ENCODE assay signal across 35 cellular contexts in the genomic region with DNA sequence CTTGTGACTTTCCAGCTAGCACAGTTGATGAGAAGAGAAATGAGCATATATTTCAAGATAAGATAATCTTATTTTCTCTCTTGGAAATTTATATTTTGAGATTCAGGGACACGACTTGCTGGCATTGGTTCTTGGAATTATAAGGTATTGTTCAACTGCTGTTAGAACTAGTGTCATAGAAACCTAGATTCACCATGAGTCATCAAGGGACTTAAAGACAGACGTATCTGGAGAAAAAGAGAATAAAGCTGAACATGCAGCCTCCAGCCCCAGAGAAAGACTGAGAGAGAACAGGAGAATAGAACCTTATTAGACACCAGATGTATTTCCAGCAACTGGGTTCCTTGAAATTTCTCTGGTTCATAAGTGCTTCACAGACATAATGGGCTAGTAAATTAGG.
DNase-seq lines count a peak whose midpoint lies in the region; ATAC-seq, FAIRE-seq and TF ChIP-seq lines count a peak whose summit lies in the region.
"Had no signal": no experiment of that assay in that cellular context is flagged by ENCODE, and none has a peak within 500 bp of the region (broad histone marks: within the 10 kb centered on the region; RNA-seq: fewer than 3 reads in every experiment).

No MANE protein-coding gene starts in this region.

- no peak for TF ChIP-seq EP300 in GM12878 (IDR thresholded peaks at IDR 0.05; ENCODE audit: borderline replicate concordance in 1 of 2, control insufficient read depth in 1 of 2, low read depth in 2 of 2, low read length in 2 of 2)

- WGBS in GM12878 (ENCODE audit: insufficient coverage, insufficient replicate concordance, low lambda C conversion rate, missing lambda C conversion rate) = 4% methylated on average over 2 of the region's 2 CpGs

- no peaks in the 10 kb centered on the region for H4K20me1 ChIP-seq in GM12878 (ENCODE audit: control insufficient read depth, insufficient read depth)

- peak; percentile 41 for ATAC-seq in activated naive CD8-positive, alpha-beta T cell treated with anti-CD3 and anti-CD28 coated beads, Interleukin-2, amount 50 U/mL, for 24 hours
- ATAC-seq in GM12878 (peak; percentile 48), HG02840 (IDR thresholded peaks at IDR 0.05; ENCODE audit: low FRiP score, unreplicated experiment) (no peak)
- ATAC-seq in stimulated activated effector memory CD8-positive, alpha-beta T cell treated with anti-CD3 and anti-CD28 coated beads, Interleukin-12 subunit alpha, Interleukin-12 subunit beta, amount 100 ng/mL, for 72 hours = peak; percentile 69
- ATAC-seq in activated CD4-positive, CD25-positive, alpha-beta regulatory T cell treated with anti-CD3 and anti-CD28 coated beads, Interleukin-2, amount 50 U/mL, for 24 hours = no peak
- ATAC-seq: activated CD4-positive, alpha-beta T cell treated with anti-CD3 and anti-CD28 coated beads for 36 hours; activated CD8-positive, alpha-beta T cell treated with anti-CD3 and anti-CD28 coated beads, Interleukin-2, amount 10 ng/mL, durations not matched to agents 7 days and 5 days; left ventricle myocardium superior; pancreas had no signal

- H3K4me1 ChIP-seq in GM12878 (ENCODE audit: control insufficient read depth, insufficient read depth, low read length) = no peaks in the 10 kb centered on the region
- H3K4me1 ChIP-seq: colonic mucosa, pancreas had no signal

- no peak for TF ChIP-seq CTCF in GM12878 (IDR thresholded peaks at IDR 0.05 in 2 of 3, conservative IDR thresholded peaks at IDR 0.05 in 1 of 3; ENCODE audit: control insufficient read depth in 2 of 3, extremely low read depth in 1 of 3, insufficient read depth in 1 of 3, low read depth in 3 of 3, low read length in 3 of 3)

- no peak for TF ChIP-seq RAD21 in GM12878 (IDR thresholded peaks at IDR 0.05; ENCODE audit: insufficient read depth, low read depth, low read length)

- in situ Hi-C loops in GM12878 (cut with MboI) = no loop called here

- no peak overlapping the region for H3K27ac Mint-ChIP-seq in activated naive CD8-positive, alpha-beta T cell treated with anti-CD3 and anti-CD28 coated beads, Interleukin-2, amount 50 U/mL, for 24 hours
- no peak overlapping the region for H3K27ac Mint-ChIP-seq in activated naive CD8-positive, alpha-beta T cell treated with anti-CD3 and anti-CD28 coated beads for 36 hours
- no peak overlapping the region for H3K27ac Mint-ChIP-seq in stimulated activated effector memory CD8-positive, alpha-beta T cell treated with anti-CD3 and anti-CD28 coated beads, Interleukin-12 subunit alpha, Interleukin-12 subunit beta, amount 100 ng/mL, for 72 hours
- H3K27ac Mint-ChIP-seq: activated CD4-positive, alpha-beta T cell treated with anti-CD3 and anti-CD28 coated beads for 36 hours; activated CD8-positive, alpha-beta T cell treated with anti-CD3 and anti-CD28 coated beads, Interleukin-2, amount 10 ng/mL, durations not matched to agents 7 days and 5 days; activated naive CD4-positive, alpha-beta T cell treated with anti-CD3 and anti-CD28 coated beads, Interleukin-2, amount 50 U/mL, for 24 hours; T-helper 2 cell treated with Interferon-gamma antibody and Interleukin-4, amounts not matched to agents 5 μg/mL and 100 μg/mL, for 36 hours had no signal

- no peak for FAIRE-seq in GM12878 (lab: Jason Lieb, UNC)
- FAIRE-seq: D721Med, urothelium cell line had no signal

- H3K9ac ChIP-seq in GM12878 (ENCODE audit: control insufficient read depth, insufficient read depth, low read length) = no peak overlapping the region

- no TSS peak for BruUV-seq in GM12878 (replicated peaks; lab: Mats Ljungman, UMichigan)

- CTCF ChIA-PET in GM12878 (lab: Yijun Ruan, JAX) = interaction anchor here (1.2 to 1.3 kb wide), 2 partner anchors 7 to 9 kb away, joined by 6 to 7 read pairs; no protein-coding TSS in a partner anchor

- SMC1A ChIA-PET in GM12878 (lab: Charles Lee; ENCODE audit: uncharacterized antibody, unreplicated experiment) = interaction anchor here (1.8 to 6.9 kb wide), 4 partner anchors 9 to 38 kb away, joined by 8 to 112 read pairs (median 36); no protein-coding TSS in a partner anchor

- no peaks in the 10 kb centered on the region for H3K9me3 ChIP-seq in GM12878 (replicated peaks; ENCODE audit: control insufficient read depth, insufficient read depth, low read length)
- H3K9me3 ChIP-seq: colonic mucosa, pancreas, thoracic aorta had no signal

- H2AFZ ChIP-seq in GM12878 (ENCODE audit: control insufficient read depth, low read depth, low read length) = no peak overlapping the region

- intact Hi-C loops in GM12878 (cut with micrococcal nuclease; ENCODE audit: unreplicated experiment) = loop anchor here (5.0 to 10.0 kb wide), 3 partner anchors 64 to 641 kb away; a partner anchor contains a TSS

- no peak for TF ChIP-seq POLR2A in GM12878 (IDR thresholded peaks at IDR 0.05; ENCODE audit: low read depth, low read length)

- no peaks in the 10 kb centered on the region for H3K36me3 ChIP-seq in GM12878 (ENCODE audit: control insufficient read depth in 2 of 2, insufficient read depth in 2 of 2, low read length in 1 of 2)
- H3K36me3 ChIP-seq: colonic mucosa, pancreas, thoracic aorta had no signal

- no peaks in the 10 kb centered on the region for H3K9me3 Mint-ChIP-seq in activated naive CD8-positive, alpha-beta T cell treated with anti-CD3 and anti-CD28 coated beads, Interleukin-2, amount 50 U/mL, for 24 hours
- H3K9me3 Mint-ChIP-seq in activated naive CD8-positive, alpha-beta T cell treated with anti-CD3 and anti-CD28 coated beads for 36 hours = no peaks in the 10 kb centered on the region
- H3K9me3 Mint-ChIP-seq in stimulated activated effector memory CD8-positive, alpha-beta T cell treated with anti-CD3 and anti-CD28 coated beads, Interleukin-12 subunit alpha, Interleukin-12 subunit beta, amount 100 ng/mL, for 72 hours = peaks cover 4% of the 10 kb centered on the region
- H3K9me3 Mint-ChIP-seq: activated naive CD4-positive, alpha-beta T cell treated with anti-CD3 and anti-CD28 coated beads, Interleukin-2, amount 50 U/mL, for 24 hours; CD14-positive monocyte; neural crest cell; T-helper 2 cell treated with Interferon-gamma antibody and Interleukin-4, amounts not matched to agents 5 μg/mL and 100 μg/mL, for 36 hours had no signal

- no peak overlapping the region for H3K4me2 ChIP-seq in GM12878 (ENCODE audit: control insufficient read depth, insufficient read depth)

- no peaks in the 10 kb centered on the region for H3K27me3 ChIP-seq in GM12878 (replicated peaks in 1 of 2; ENCODE audit: control insufficient read depth in 2 of 2, insufficient read depth in 2 of 2, low read length in 1 of 2)
- H3K27me3 ChIP-seq: colonic mucosa, pancreas had no signal

- H3K79me2 ChIP-seq in GM12878 (ENCODE audit: control insufficient read depth, insufficient read depth, low read length) = no peaks in the 10 kb centered on the region

- POLR2A ChIA-PET in GM12878 (lab: Charles Lee) = interaction anchor here (0.5 to 7.5 kb wide), 4 partner anchors 9 to 162 kb away, joined by 3 to 54 read pairs (median 6); no protein-coding TSS in a partner anchor

- H3K27me3 Mint-ChIP-seq in activated naive CD8-positive, alpha-beta T cell treated with anti-CD3 and anti-CD28 coated beads, Interleukin-2, amount 50 U/mL, for 24 hours = no peaks in the 10 kb centered on the region
- H3K27me3 Mint-ChIP-seq in activated naive CD8-positive, alpha-beta T cell treated with anti-CD3 and anti-CD28 coated beads for 36 hours = no peaks in the 10 kb centered on the region
- H3K27me3 Mint-ChIP-seq: activated CD4-positive, alpha-beta T cell treated with anti-CD3 and anti-CD28 coated beads for 36 hours; activated naive CD4-positive, alpha-beta T cell treated with anti-CD3 and anti-CD28 coated beads, Interleukin-2, amount 50 U/mL, for 24 hours had no signal

- peaks cover 37% of the 10 kb centered on the region for H3K4me1 Mint-ChIP-seq in activated naive CD8-positive, alpha-beta T cell treated with anti-CD3 and anti-CD28 coated beads, Interleukin-2, amount 50 U/mL, for 24 hours
- H3K4me1 Mint-ChIP-seq in activated naive CD8-positive, alpha-beta T cell treated with anti-CD3 and anti-CD28 coated beads for 36 hours = peaks cover 21% of the 10 kb centered on the region
- peaks cover 8% of the 10 kb centered on the region for H3K4me1 Mint-ChIP-seq in stimulated activated effector memory CD8-positive, alpha-beta T cell treated with anti-CD3 and anti-CD28 coated beads, Interleukin-12 subunit alpha, Interleukin-12 subunit beta, amount 100 ng/mL, for 72 hours
- H3K4me1 Mint-ChIP-seq: neural crest cell had no signal

- H3K36me3 Mint-ChIP-seq in activated naive CD8-positive, alpha-beta T cell treated with anti-CD3 and anti-CD28 coated beads, Interleukin-2, amount 50 U/mL, for 24 hours (ENCODE audit: low read depth) = no peaks in the 10 kb centered on the region
- H3K36me3 Mint-ChIP-seq in activated naive CD8-positive, alpha-beta T cell treated with anti-CD3 and anti-CD28 coated beads for 36 hours = no peaks in the 10 kb centered on the region
- H3K36me3 Mint-ChIP-seq in stimulated activated effector memory CD8-positive, alpha-beta T cell treated with anti-CD3 and anti-CD28 coated beads, Interleukin-12 subunit alpha, Interleukin-12 subunit beta, amount 100 ng/mL, for 72 hours = no peaks in the 10 kb centered on the region
- H3K36me3 Mint-ChIP-seq: activated naive CD4-positive, alpha-beta T cell treated with anti-CD3 and anti-CD28 coated beads, Interleukin-2, amount 50 U/mL, for 24 hours had no signal

- no peak overlapping the region for H3K4me3 ChIP-seq in GM12878
- H3K4me3 ChIP-seq: colonic mucosa, pancreas, skin epidermis, thoracic aorta had no signal

- RAD21 ChIA-PET in GM12878 (lab: Charles Lee; ENCODE audit: unreplicated experiment) = interaction anchor here (0.8 to 3.4 kb wide), 3 partner anchors 8 to 14 kb away, joined by 3 to 23 read pairs (median 11); no protein-coding TSS in a partner anchor

- H3K27ac ChIP-seq in GM12878 (ENCODE audit: control insufficient read depth, insufficient read depth) = no peak overlapping the region
- H3K27ac ChIP-seq: colonic mucosa, pancreas, skin epidermis, thoracic aorta had no signal

- H3K4me3 Mint-ChIP-seq in activated naive CD8-positive, alpha-beta T cell treated with anti-CD3 and anti-CD28 coated beads, Interleukin-2, amount 50 U/mL, for 24 hours = no peak overlapping the region
- H3K4me3 Mint-ChIP-seq in activated naive CD8-positive, alpha-beta T cell treated with anti-CD3 and anti-CD28 coated beads for 36 hours = no peak overlapping the region
- H3K4me3 Mint-ChIP-seq in stimulated activated effector memory CD8-positive, alpha-beta T cell treated with anti-CD3 and anti-CD28 coated beads, Interleukin-12 subunit alpha, Interleukin-12 subunit beta, amount 100 ng/mL, for 72 hours = no peak overlapping the region
- H3K4me3 Mint-ChIP-seq: activated CD4-positive, alpha-beta T cell treated with anti-CD3 and anti-CD28 coated beads for 36 hours; activated CD8-positive, alpha-beta T cell treated with anti-CD3 and anti-CD28 coated beads, Interleukin-2, amount 10 ng/mL, durations not matched to agents 7 days and 5 days; activated naive CD4-positive, alpha-beta T cell treated with anti-CD3 and anti-CD28 coated beads, Interleukin-2, amount 50 U/mL, for 24 hours; neural crest cell; T-helper 2 cell treated with Interferon-gamma antibody and Interleukin-4, amounts not matched to agents 5 μg/mL and 100 μg/mL, for 36 hours had no signal

- no peak for DNase-seq in activated naive CD8-positive, alpha-beta T cell treated with anti-CD3 and anti-CD28 coated beads, Interleukin-2, amount 50 U/mL, for 24 hours
- DNase-seq in activated naive CD8-positive, alpha-beta T cell treated with anti-CD3 and anti-CD28 coated beads for 36 hours = no peak
- DNase-seq in NCI-H69 (lab: John Stamatoyannopoulos, UW) (peak; percentile 22), GM12878 (ENCODE audit: low read depth, low spot score) (no peak), NCI-H2107 treated with DMSO at 0.1 percent for 48 hours (lab: John Stamatoyannopoulos, UW; ENCODE audit: unreplicated experiment) (no peak)
- DNase-seq in stimulated activated effector memory CD8-positive, alpha-beta T cell treated with anti-CD3 and anti-CD28 coated beads, Interleukin-12 subunit alpha, Interleukin-12 subunit beta, amount 100 ng/mL, for 72 hours (ENCODE audit: low spot score in 2 of 2) = no peak
- DNase-seq: activated CD4-positive, alpha-beta T cell treated with anti-CD3 and anti-CD28 coated beads for 36 hours; activated CD8-positive, alpha-beta T cell treated with anti-CD3 and anti-CD28 coated beads, Interleukin-2, amount 10 ng/mL, durations not matched to agents 7 days and 5 days; colonic mucosa; DND-41; effector memory CD4-positive, alpha-beta T cell; erythroblast; GF-D8; GOT3; islet precursor cell; Kasumi-1; left ventricle myocardium superior; mesendoderm; NCI-H1092; NCI-H1694 treated with DMSO at 0.1 percent for 48 hours; NCI-H2171; NCI-H510A; pancreas; Right ventricle myocardium superior; stimulated activated naive CD4-positive, alpha-beta T cell had no signal

Comparison
In these comparisons a context has a peak if more than half of its experiments do, and no peak if none do; other contexts are left out.
1. ATAC-seq: peak in activated naive CD8-positive, alpha-beta T cell treated with anti-CD3 and anti-CD28 coated beads, Interleukin-2, amount 50 U/mL, for 24 hours (single experiment), GM12878 (single experiment) and stimulated activated effector memory CD8-positive, alpha-beta T cell treated with anti-CD3 and anti-CD28 coated beads, Interleukin-12 subunit alpha, Interleukin-12 subunit beta, amount 100 ng/mL, for 72 hours (single experiment); none in HG02840 (single experiment) and activated CD4-positive, CD25-positive, alpha-beta regulatory T cell treated with anti-CD3 and anti-CD28 coated beads, Interleukin-2, amount 50 U/mL, for 24 hours (0 of 2).